8 cellular contexts compared by ENCODE assay signal in the genomic region with DNA sequence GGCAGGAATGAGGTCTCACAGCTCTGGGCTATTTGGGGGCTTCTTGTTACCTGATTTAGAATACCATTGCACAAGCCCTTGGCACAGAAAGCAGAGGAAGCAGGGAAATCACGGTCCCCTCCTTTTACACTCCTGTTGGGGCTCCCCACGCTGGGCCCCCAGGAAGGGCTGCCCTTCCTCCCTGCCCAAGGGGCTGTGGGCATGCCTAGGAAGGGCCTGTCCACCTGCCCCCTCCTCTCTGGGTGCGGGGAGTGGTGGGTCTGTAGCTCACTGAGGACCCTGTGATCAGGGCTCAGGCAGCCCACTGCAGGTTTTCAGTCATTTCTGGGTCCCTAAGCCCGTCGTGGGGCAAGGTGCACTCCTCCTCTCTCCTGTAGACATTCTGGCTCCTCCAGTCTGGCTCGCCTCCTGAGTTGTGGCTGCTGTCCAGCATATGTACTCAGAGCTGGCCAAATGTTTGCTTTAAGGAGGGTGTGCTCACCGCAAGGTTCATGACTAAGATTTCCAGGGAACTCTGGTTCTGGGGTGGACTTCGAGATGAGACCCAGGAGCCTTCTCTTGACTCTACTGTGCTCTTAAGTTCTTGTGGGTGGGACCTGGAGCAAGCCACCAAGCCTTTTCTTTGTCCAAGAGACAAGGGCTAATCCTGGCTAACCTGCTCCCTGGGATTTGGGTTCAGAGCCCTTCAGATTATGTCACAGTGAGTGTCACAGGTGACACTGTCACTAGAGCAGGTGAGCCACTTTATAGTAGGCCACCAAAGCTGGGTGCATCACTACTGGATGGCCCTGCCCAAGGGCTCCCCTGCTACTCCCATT. TPM values are rescaled to one million over a fixed set of nuclear protein-coding genes. Genes with fewer than 3 reads are reported as not detected.
A peak's percentile ranks its signal among the peaks of the same experiment; 100 is the strongest.
DNase-seq lines count a peak whose midpoint lies in the region; ATAC-seq, FAIRE-seq and TF ChIP-seq lines count a peak whose summit lies in the region.

No MANE protein-coding gene starts in this region.

- TF ChIP-seq CTCF in RWPE2 (IDR thresholded peaks at IDR 0.05; ENCODE audit: poor library complexity, severe bottlenecking) (no peak), fibroblast of villous mesenchyme (IDR thresholded peaks at IDR 0.05; ENCODE audit: insufficient read depth, low read depth, low read length) (no peak), sigmoid colon (IDR thresholded peaks at IDR 0.05) (no peak), kidney (IDR thresholded peaks at IDR 0.05; ENCODE audit: borderline replicate concordance, extremely low read depth, insufficient read depth) (no peak), GM10248 (IDR thresholded peaks at IDR 0.05; ENCODE audit: control extremely low read depth, extremely low read depth, low read depth, missing control alignments) (no peak)

- H3K36me3 ChIP-seq in RWPE2 (ENCODE audit: low read depth), result peaks cover 56% of the 10 kb centered on the region
- H3K36me3 ChIP-seq in sigmoid colon, result peaks cover 0 to 18% (median 7%) of the 10 kb centered on the region in 4 donors
- no peaks in the 10 kb centered on the region for H3K36me3 ChIP-seq in kidney (ENCODE audit: control insufficient read depth in 1 of 2, insufficient read depth in 2 of 2, low read length in 2 of 2)

- no peak overlapping the region for H3K4me3 ChIP-seq in RWPE2 (ENCODE audit: severe bottlenecking)
- no peak overlapping the region for H3K4me3 ChIP-seq in fibroblast of villous mesenchyme (ENCODE audit: low read depth, low read length)
- no peak overlapping the region for H3K4me3 ChIP-seq in sigmoid colon
- H3K4me3 ChIP-seq in kidney (ENCODE audit: low read length in 2 of 2), result no peak overlapping the region

- TF ChIP-seq POLR2A in sigmoid colon (IDR thresholded peaks at IDR 0.05), result no peak

- peak; percentile 88 for DNase-seq in EL
- DNase-seq in RWPE2 (ENCODE audit: low spot score), result peak; percentile 81
- DNase-seq in fibroblast of villous mesenchyme (ENCODE audit: low read depth), result peak; percentile 95
- DNase-seq in sigmoid colon, result peak; percentile 93
- no peak for DNase-seq in kidney
- DNase-seq in GM10248 (ENCODE audit: extremely low spot score), result no peak

- peak overlapping the region; percentile 69 for H3K27ac ChIP-seq in RWPE2 (ENCODE audit: poor library complexity, severe bottlenecking)
- H3K27ac ChIP-seq in sigmoid colon, result peak overlapping the region; percentile 76 to 86 (median 78)
- no peak overlapping the region for H3K27ac ChIP-seq in kidney (ENCODE audit: low read depth in 2 of 2, low read length in 2 of 2)

- POLR2A ChIA-PET in GM10248 (lab: Yijun Ruan, JAX), result no interaction called here

- TF ChIP-seq EP300 in sigmoid colon (IDR thresholded peaks at IDR 0.05), result no peak

- CTCF ChIA-PET in GM10248 (lab: Yijun Ruan, JAX), result interaction anchor here (0.9 kb wide), 1 partner anchor 18 kb away, joined by 3 read pairs; no protein-coding TSS in a partner anchor

- H3K9me3 ChIP-seq in RWPE2 (ENCODE audit: severe bottlenecking) (no peaks in the 10 kb centered on the region), sigmoid colon (no peaks in the 10 kb centered on the region), kidney (ENCODE audit: control insufficient read depth in 1 of 2, low read length in 2 of 2) (no peaks in the 10 kb centered on the region)

- no peak for FAIRE-seq in kidney (lab: Jason Lieb, UNC)

- H3K4me1 ChIP-seq in RWPE2 (ENCODE audit: insufficient read depth, poor library complexity, severe bottlenecking) (peaks cover 52% of the 10 kb centered on the region), sigmoid colon (peaks cover 0 to 58% (median 49%) of the 10 kb centered on the region in 4 donors), kidney (ENCODE audit: control insufficient read depth in 1 of 2, insufficient read depth in 1 of 2, low read depth in 1 of 2, low read length in 2 of 2) (peaks cover 0 to 2% of the 10 kb centered on the region in 2 donors)

- no peaks in the 10 kb centered on the region for H3K27me3 ChIP-seq in RWPE2 (ENCODE audit: insufficient read depth, poor library complexity, severe bottlenecking)
- no peaks in the 10 kb centered on the region for H3K27me3 ChIP-seq in sigmoid colon

- H3K9ac ChIP-seq in kidney (ENCODE audit: low read length in 2 of 2), result no peak overlapping the region

- intact Hi-C loops in sigmoid colon (cut with DNase I), result loop anchor here (5.0 kb wide), 1 partner anchor 43 kb away; no protein-coding TSS in a partner anchor
- intact Hi-C loops in kidney (cut with DNase I), result no loop called here

- WGBS in sigmoid colon, 2 donors, result 18 to 59% methylated on average over 8 of the region's 8 CpGs

- ATAC-seq in RWPE2 (ENCODE audit: low read depth), result peak; percentile 95
- ATAC-seq in HG03108 (IDR thresholded peaks at IDR 0.05; ENCODE audit: unreplicated experiment), result no peak
- ATAC-seq in HG03571 (IDR thresholded peaks at IDR 0.05; ENCODE audit: unreplicated experiment), result no peak

RNA-seq across cellular contexts. Expression of a gene that starts 56.0 kb away (rescaled TPM):
- total RNA-seq in fibroblast of villous mesenchyme (under 0.01 TPM in 1 of 2 replicates, not detected in the other), sigmoid colon (100 to 1,000 TPM; 161 to 184 (median 170) TPM), kidney (0.38 TPM)
- polyA plus RNA-seq in sigmoid colon (10 to 100 TPM in 1 of 3 donors, 1 to 10 TPM in 1, not detected in 1; 6.0 to 14.4 TPM), kidney (ENCODE audit: insufficient read depth, low read depth, low replicate concordance) (0.37 TPM)

Comparison
In these comparisons a context has a peak if more than half of its experiments do, and no peak if none do; other contexts are left out.
1. DNase-seq: peak in EL (single experiment), RWPE2 (single experiment), fibroblast of villous mesenchyme (single experiment) and sigmoid colon (single experiment); none in kidney (single experiment) and GM10248 (single experiment).
2. H3K27ac ChIP-seq: peak in RWPE2 (single experiment) and sigmoid colon (4 of 4); none in kidney (0 of 2).
3. RNA of a gene that starts 56.0 kb away (total RNA-seq): 161 to 184 TPM in sigmoid colon; 0.38 TPM in kidney (single experiment) and under 0.01 TPM in fibroblast of villous mesenchyme; every median in the first group is over 100 times any median in the second.